Comparison of ENCODE assay signal across 11 cellular contexts in the genomic region with DNA sequence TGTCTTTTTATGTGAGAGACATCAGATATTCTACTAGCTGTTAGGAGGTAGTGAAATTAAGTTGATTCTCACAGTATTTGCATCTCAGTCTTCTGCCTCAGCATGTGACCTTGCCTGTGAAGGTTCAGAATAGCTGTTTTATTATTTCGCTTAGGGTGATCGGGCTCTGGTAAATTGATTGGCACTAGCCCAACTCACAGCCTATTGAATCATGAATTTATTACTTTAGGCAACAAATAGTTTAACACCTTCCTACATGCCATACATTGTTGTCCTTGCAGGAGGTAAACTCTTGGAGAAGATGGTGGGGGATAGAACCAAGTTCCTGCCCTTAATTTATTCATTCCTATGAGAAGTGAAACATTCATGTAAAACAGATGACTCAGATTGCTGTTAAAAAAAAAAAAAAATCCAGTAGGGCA.
DNase-seq lines count a peak whose midpoint lies in the region; ATAC-seq and TF ChIP-seq lines count a peak whose summit lies in the region.
"Had no signal": no experiment of that assay in that cellular context is flagged by ENCODE, and none has a peak within 500 bp of the region (broad histone marks: within the 10 kb centered on the region; RNA-seq: fewer than 3 reads in every experiment).

No MANE protein-coding gene starts in this region.

- peak overlapping the region in 3 of 8 donors; percentile 12 to 83 (median 52) for H3K4me3 Mint-ChIP-seq in naive B cell
- H3K4me3 Mint-ChIP-seq: mesothelial cell of epicardium had no signal

- ATAC-seq in GM19043 (IDR thresholded peaks at IDR 0.05; ENCODE audit: low read depth, unreplicated experiment) (peak; percentile 57), HG02642 (IDR thresholded peaks at IDR 0.05; ENCODE audit: poor library complexity, unreplicated experiment) (peak; percentile 60), naive B cell (ENCODE audit: low read depth in 2 of 2) (peak; percentile 61 to 84), left lung (no peak)

- H3K36me3 ChIP-seq in left lung: no peaks in the 10 kb centered on the region

- no peaks in the 10 kb centered on the region for H3K9me3 Mint-ChIP-seq in naive B cell

- no peaks in the 10 kb centered on the region for H3K27me3 ChIP-seq in left lung

- peak overlapping the region in 3 of 6 donors; percentile 11 to 77 (median 57) for H3K27ac Mint-ChIP-seq in naive B cell
- H3K27ac Mint-ChIP-seq: mesothelial cell of epicardium had no signal

- no peaks in the 10 kb centered on the region for H3K9me3 ChIP-seq in left lung

- H3K4me1 ChIP-seq in left lung: peaks cover 0 to 4% of the 10 kb centered on the region in 2 donors

- peaks cover 9 to 17% of the 10 kb centered on the region in 2 donors for H3K36me3 Mint-ChIP-seq in naive B cell

- H3K4me1 Mint-ChIP-seq in naive B cell: peaks cover 20 to 25% (median 21%) of the 10 kb centered on the region in 3 donors

- no peak for TF ChIP-seq CTCF in left lung (IDR thresholded peaks at IDR 0.05)

- no peaks in the 10 kb centered on the region for H3K27me3 Mint-ChIP-seq in naive B cell

- DNase-seq in HT1080 (ENCODE audit: low read depth) (peak; percentile 0), naive B cell (no peak), posterior vena cava (ENCODE audit: low spot score) (no peak), SIG-M5 treated with dmso at 0.1 percent for 504 hours (lab: John Stamatoyannopoulos, UW; ENCODE audit: unreplicated experiment) (no peak), left lung (no peak), ureter (ENCODE audit: low spot score) (no peak)
- DNase-seq: Kasumi-1; stimulated activated CD4-positive, alpha-beta T cell treated with anti-CD3 and anti-CD28 coated beads, Interleukin-2, amount 100 ng/mL, for 24 hours had no signal

- no peak overlapping the region for H3K27ac ChIP-seq in left lung

- intact Hi-C loops in posterior vena cava (cut with DNase I) (no loop called here), left lung (cut with DNase I) (no loop called here)

- no peak overlapping the region for H3K4me3 ChIP-seq in left lung
